8 cellular contexts compared by ENCODE assay signal in genomic region chr7:73577627-73578341, GRCh38. TPM values are rescaled to one million over a fixed set of nuclear protein-coding genes. Genes with fewer than 3 reads are reported as not detected.
DNase-seq lines count a peak whose midpoint lies in the region; ATAC-seq and TF ChIP-seq lines count a peak whose summit lies in the region.

No MANE protein-coding gene starts in this region.

- H3K4me3 ChIP-seq in HCT116 (replicated peaks in 1 of 2; ENCODE audit: low read depth in 1 of 2, low read length in 2 of 2) (peak overlapping the region; percentile 83 to 87), endocrine pancreas (ENCODE audit: control insufficient read depth, insufficient read depth, low read length) (peak overlapping the region; percentile 78)

- peaks cover 10% of the 10 kb centered on the region; the same call in 1 of the 2 replicates for H3K36me3 ChIP-seq in ES-I3 (ENCODE audit: insufficient read depth, low read length)
- H3K36me3 ChIP-seq in HCT116 (ENCODE audit: control insufficient read depth in 1 of 2, insufficient read depth in 2 of 2, low read length in 2 of 2), result peaks cover 19 to 20% of the 10 kb centered on the region in 2 experiments
- peaks cover 6% of the 10 kb centered on the region for H3K36me3 ChIP-seq in endocrine pancreas (ENCODE audit: control insufficient read depth, insufficient read depth, low read length)

- intact Hi-C loops in HCT116 (cut with micrococcal nuclease), result no loop called here

- peaks cover 16 to 37% (median 30%) of the 10 kb centered on the region in 4 donors for H3K4me1 Mint-ChIP-seq in naive thymus-derived CD8-positive, alpha-beta T cell

- no peaks in the 10 kb centered on the region for H3K27me3 ChIP-seq in HCT116 (ENCODE audit: insufficient read depth, low read length)
- no peaks in the 10 kb centered on the region for H3K27me3 ChIP-seq in endocrine pancreas (ENCODE audit: control insufficient read depth, insufficient read depth, low read length)

- POLR2A ChIA-PET in HCT116 (lab: Charles Lee), result interaction anchor here (0.8 to 2.9 kb wide), 4 partner anchors 10 to 18 kb away, joined by 3 to 18 read pairs (median 3); no protein-coding TSS in a partner anchor
- POLR2A ChIA-PET in naive thymus-derived CD8-positive, alpha-beta T cell (lab: Charles Lee), result interaction anchor here (0.5 to 3.9 kb wide), 8 partner anchors 10 to 141 kb away, joined by 3 to 34 read pairs (median 8); partner anchors contain the start of genes BAZ1B and STX1A

- H4K20me1 ChIP-seq in HCT116 (ENCODE audit: insufficient read depth), result no peaks in the 10 kb centered on the region

- no peak for TF ChIP-seq POLR2A in HCT116 (IDR thresholded peaks at IDR 0.05; ENCODE audit: borderline replicate concordance, extremely low read depth, insufficient read depth, insufficient read length)

- DNase-seq in HCT116 (ENCODE audit: low read depth, low spot score), result no peak
- peak; percentile 64 for DNase-seq in OCI-M1 (lab: John Stamatoyannopoulos, UW)
- DNase-seq in naive thymus-derived CD8-positive, alpha-beta T cell, result no peak
- no peak for DNase-seq in putamen (ENCODE audit: low spot score)
- DNase-seq in NCI-H1930 (lab: John Stamatoyannopoulos, UW), result no peak
- no peak for DNase-seq in AML-193 (lab: John Stamatoyannopoulos, UW)

- H3K79me2 ChIP-seq in HCT116 (ENCODE audit: insufficient read depth, low read length), result peaks cover 49% of the 10 kb centered on the region

- peak overlapping the region; percentile 72 to 100 (median 90) for H3K27ac Mint-ChIP-seq in naive thymus-derived CD8-positive, alpha-beta T cell

- no TSS peak for BruUV-seq in HCT116 (replicated peaks; lab: Mats Ljungman, UMichigan)

- RAD21 ChIA-PET in HCT116 (lab: Charles Lee; ENCODE audit: low non-redundant PET in 1 of 2, low total read pairs in 2 of 2, uncharacterized antibody in 2 of 2, unreplicated experiment in 2 of 2), result interaction anchor here in 1 of 2 experiments (0.6 kb wide), 1 partner anchor 11 kb away, joined by 3 read pairs; no protein-coding TSS in a partner anchor

- H3K9me2 ChIP-seq in HCT116 (ENCODE audit: insufficient read depth), result no peaks in the 10 kb centered on the region

- peak overlapping the region; percentile 65 for H3K9ac ChIP-seq in ES-I3 (ENCODE audit: low read depth, low read length)
- peak overlapping the region; percentile 98 for H3K9ac ChIP-seq in HCT116 (ENCODE audit: low read length)
- H3K9ac ChIP-seq in endocrine pancreas (ENCODE audit: control insufficient read depth, insufficient read depth, low read length), result peak overlapping the region; percentile 98

- H3K4me3 Mint-ChIP-seq in naive thymus-derived CD8-positive, alpha-beta T cell, result peak overlapping the region; percentile 84 to 98 (median 96)

- peak overlapping the region; percentile 94 for H3K4me2 ChIP-seq in HCT116 (ENCODE audit: low read length)

- H3K36me3 Mint-ChIP-seq in naive thymus-derived CD8-positive, alpha-beta T cell, result peaks cover 0 to 28% (median 4%) of the 10 kb centered on the region in 3 donors

- no peak overlapping the region for H2AFZ ChIP-seq in HCT116 (ENCODE audit: low read depth, low read length, poor library complexity, severe bottlenecking)

- H3K27me3 Mint-ChIP-seq in naive thymus-derived CD8-positive, alpha-beta T cell, result no peaks in the 10 kb centered on the region

- TF ChIP-seq RAD21 in HCT116 (IDR thresholded peaks at IDR 0.05; ENCODE audit: low read depth), result no peak

- no peaks in the 10 kb centered on the region for H3K9me3 Mint-ChIP-seq in naive thymus-derived CD8-positive, alpha-beta T cell

- H3K9me3 ChIP-seq in ES-I3 (ENCODE audit: control insufficient read depth, insufficient read depth, low read length), result no peaks in the 10 kb centered on the region
- no peaks in the 10 kb centered on the region for H3K9me3 ChIP-seq in HCT116 (ENCODE audit: control insufficient read depth in 1 of 2, insufficient read depth in 1 of 2, low read depth in 1 of 2, low read length in 2 of 2)
- no peaks in the 10 kb centered on the region for H3K9me3 ChIP-seq in endocrine pancreas (ENCODE audit: control insufficient read depth, low read length)

- H3K4me1 ChIP-seq in ES-I3 (ENCODE audit: insufficient read depth, low read length) (no peaks in the 10 kb centered on the region), HCT116 (ENCODE audit: control insufficient read depth in 1 of 2, insufficient read depth in 2 of 2, low read length in 2 of 2) (peaks cover 25 to 28% of the 10 kb centered on the region in 2 experiments), endocrine pancreas (ENCODE audit: control insufficient read depth, insufficient read depth, low read length) (peaks cover 5% of the 10 kb centered on the region)

- TF ChIP-seq CTCF in HCT116 (IDR thresholded peaks at IDR 0.05 in 2 of 3, conservative IDR thresholded peaks at IDR 0.05 in 1 of 3; ENCODE audit: borderline replicate concordance in 1 of 3, insufficient read depth in 1 of 3, low read depth in 2 of 3, low read length in 2 of 3), result no peak

- ATAC-seq in HCT116, result peak; percentile 31
- ATAC-seq in naive thymus-derived CD8-positive, alpha-beta T cell, result peak in 1 of 2 donors; percentile 2

- CTCF ChIA-PET in HCT116 (lab: Charles Lee), result interaction anchor here (1.0 kb wide), 1 partner anchor 148 kb away, joined by 3 read pairs; no protein-coding TSS in a partner anchor

- H3K27ac ChIP-seq in HCT116 (ENCODE audit: low read depth, low read length), result peak overlapping the region; percentile 93

TF ChIP-seq in HCT116, 20 proteins besides CTCF, POLR2A, EP300 and RAD21:
- TF ChIP-seq EZH2 (IDR thresholded peaks at IDR 0.05) (no peak), FOSL1 (IDR thresholded peaks at IDR 0.05; ENCODE audit: low read depth) (no peak), TCF7L2 (IDR thresholded peaks at IDR 0.05; ENCODE audit: borderline replicate concordance, extremely low read depth, insufficient read depth, insufficient read length) (no peak), SRF (IDR thresholded peaks at IDR 0.05; ENCODE audit: low read depth) (no peak), EGR1 (IDR thresholded peaks at IDR 0.05; ENCODE audit: low read depth) (no peak), ZNF274 (IDR thresholded peaks at IDR 0.05; ENCODE audit: low read depth, low read length) (no peak), SP1 (IDR thresholded peaks at IDR 0.05; ENCODE audit: low read depth) (no peak), JUND (IDR thresholded peaks at IDR 0.05) (no peak), EZH2phosphoT487 (IDR thresholded peaks at IDR 0.05; ENCODE audit: borderline replicate concordance) (no peak), ZFX (IDR thresholded peaks at IDR 0.05) (no peak), POLR2AphosphoS5 (IDR thresholded peaks at IDR 0.05; ENCODE audit: low read depth, low read length) (no peak; the same call in 1 of the 2 replicates), YY1 (IDR thresholded peaks at IDR 0.05; ENCODE audit: extremely low read depth, insufficient replicate concordance, low read depth, low read length) (no peak)
- TF ChIP-seq, protein P1, sequence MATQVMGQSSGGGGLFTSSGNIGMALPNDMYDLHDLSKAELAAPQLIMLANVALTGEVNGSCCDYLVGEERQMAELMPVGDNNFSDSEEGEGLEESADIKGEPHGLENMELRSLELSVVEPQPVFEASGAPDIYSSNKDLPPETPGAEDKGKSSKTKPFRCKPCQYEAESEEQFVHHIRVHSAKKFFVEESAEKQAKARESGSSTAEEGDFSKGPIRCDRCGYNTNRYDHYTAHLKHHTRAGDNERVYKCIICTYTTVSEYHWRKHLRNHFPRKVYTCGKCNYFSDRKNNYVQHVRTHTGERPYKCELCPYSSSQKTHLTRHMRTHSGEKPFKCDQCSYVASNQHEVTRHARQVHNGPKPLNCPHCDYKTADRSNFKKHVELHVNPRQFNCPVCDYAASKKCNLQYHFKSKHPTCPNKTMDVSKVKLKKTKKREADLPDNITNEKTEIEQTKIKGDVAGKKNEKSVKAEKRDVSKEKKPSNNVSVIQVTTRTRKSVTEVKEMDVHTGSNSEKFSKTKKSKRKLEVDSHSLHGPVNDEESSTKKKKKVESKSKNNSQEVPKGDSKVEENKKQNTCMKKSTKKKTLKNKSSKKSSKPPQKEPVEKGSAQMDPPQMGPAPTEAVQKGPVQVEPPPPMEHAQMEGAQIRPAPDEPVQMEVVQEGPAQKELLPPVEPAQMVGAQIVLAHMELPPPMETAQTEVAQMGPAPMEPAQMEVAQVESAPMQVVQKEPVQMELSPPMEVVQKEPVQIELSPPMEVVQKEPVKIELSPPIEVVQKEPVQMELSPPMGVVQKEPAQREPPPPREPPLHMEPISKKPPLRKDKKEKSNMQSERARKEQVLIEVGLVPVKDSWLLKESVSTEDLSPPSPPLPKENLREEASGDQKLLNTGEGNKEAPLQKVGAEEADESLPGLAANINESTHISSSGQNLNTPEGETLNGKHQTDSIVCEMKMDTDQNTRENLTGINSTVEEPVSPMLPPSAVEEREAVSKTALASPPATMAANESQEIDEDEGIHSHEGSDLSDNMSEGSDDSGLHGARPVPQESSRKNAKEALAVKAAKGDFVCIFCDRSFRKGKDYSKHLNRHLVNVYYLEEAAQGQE (IDR thresholded peaks at IDR 0.05; ENCODE audit: low read depth), result no peak
- TF ChIP-seq, protein P2, sequence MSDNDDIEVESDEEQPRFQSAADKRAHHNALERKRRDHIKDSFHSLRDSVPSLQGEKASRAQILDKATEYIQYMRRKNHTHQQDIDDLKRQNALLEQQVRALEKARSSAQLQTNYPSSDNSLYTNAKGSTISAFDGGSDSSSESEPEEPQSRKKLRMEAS (IDR thresholded peaks at IDR 0.05), result no peak
TF ChIP-seq in HCT116: peak in this region for 0.

RNA-seq across cellular contexts. Expression of gene TBL2, which starts 0.6 kb away (rescaled TPM):
- 55.0 TPM for total RNA-seq in HCT116 (2021; ENCODE audit: unreplicated experiment)
- polyA plus RNA-seq in HCT116 (2012), result 50.1 and 53.3 TPM in 2 replicates
- total RNA-seq in naive thymus-derived CD8-positive, alpha-beta T cell, result 10 to 100 TPM; 30.4 to 31.2 TPM
- 10 to 100 TPM; 13.4 to 19.6 (median 18.4) TPM for polyA plus RNA-seq in naive thymus-derived CD8-positive, alpha-beta T cell

RNA-seq across cellular contexts. Expression of gene BCL7B, which starts 20.3 kb away (rescaled TPM):
- 50.4 TPM for total RNA-seq in HCT116 (2021; ENCODE audit: unreplicated experiment)
- 48.2 and 49.4 TPM in 2 replicates for polyA plus RNA-seq in HCT116 (2012)
- 10 to 100 TPM; 59.5 to 64.6 TPM for total RNA-seq in naive thymus-derived CD8-positive, alpha-beta T cell
- polyA plus RNA-seq in naive thymus-derived CD8-positive, alpha-beta T cell, result 10 to 100 TPM; 76.6 to 96.3 (median 81.8) TPM

RNA-seq across cellular contexts. Expression of gene MLXIPL, which starts 46.5 kb away (rescaled TPM):
- total RNA-seq in HCT116 (2021; ENCODE audit: unreplicated experiment), result 79.4 TPM
- polyA plus RNA-seq in HCT116 (2012), result 57.5 and 60.6 TPM in 2 replicates
- total RNA-seq in naive thymus-derived CD8-positive, alpha-beta T cell, result not detected
- not detected for polyA plus RNA-seq in naive thymus-derived CD8-positive, alpha-beta T cell

RNA-seq across cellular contexts. Expression of gene BAZ1B, which starts 55.7 kb away (rescaled TPM):
- total RNA-seq in HCT116 (2021; ENCODE audit: unreplicated experiment), result 81.1 TPM
- 29.6 and 37.7 TPM in 2 replicates for polyA plus RNA-seq in HCT116 (2012)
- 10 to 100 TPM; 71.5 to 73.0 TPM for total RNA-seq in naive thymus-derived CD8-positive, alpha-beta T cell
- polyA plus RNA-seq in naive thymus-derived CD8-positive, alpha-beta T cell, result 10 to 100 TPM; 12.1 to 27.0 (median 17.0) TPM

Comparison
In these comparisons a context has a peak if more than half of its experiments do, and no peak if none do; other contexts are left out.
1. RNA of gene MLXIPL, which starts 46.5 kb away (total RNA-seq): 79.4 TPM in HCT116 (single experiment); not detected in naive thymus-derived CD8-positive, alpha-beta T cell; every median in the first group is over 10 times any median in the second.
2. Peak in every context shown above with its lines, with median percentiles within 50 percentile points of each other: H3K9ac ChIP-seq.